In genomic region chr11:32259641-32260081, GRCh38 we compare ENCODE assay signal across 9 cellular contexts.
DNase-seq lines count a peak whose midpoint lies in the region; ATAC-seq, FAIRE-seq and TF ChIP-seq lines count a peak whose summit lies in the region.
"Had no signal": no experiment of that assay in that cellular context is flagged by ENCODE, and none has a peak within 500 bp of the region (broad histone marks: within the 10 kb centered on the region; RNA-seq: fewer than 3 reads in every experiment).

No MANE protein-coding gene starts in this region.

- peaks cover 20% of the 10 kb centered on the region for H3K27me3 Mint-ChIP-seq in HFFc6 (ENCODE audit: insufficient read depth)

- no peak for FAIRE-seq in HTR-8/SVneo (lab: Jason Lieb, UNC)
- FAIRE-seq: endothelial cell of umbilical vein had no signal

- H3K36me3 Mint-ChIP-seq in HFFc6 (ENCODE audit: low read depth) = no peaks in the 10 kb centered on the region

- no peaks in the 10 kb centered on the region for H3K9me3 Mint-ChIP-seq in HFFc6

- no peak overlapping the region for H3K27ac Mint-ChIP-seq in HFFc6

- no peaks in the 10 kb centered on the region for H3K4me1 Mint-ChIP-seq in HFFc6 (ENCODE audit: low read depth)

- DNase-seq in HTR-8/SVneo (ENCODE audit: insufficient read length, low spot score) (peak; percentile 31), cerebellar cortex (ENCODE audit: low spot score) (peak; percentile 3), HFFc6 (no peak), NCI-H2196 (lab: John Stamatoyannopoulos, UW; ENCODE audit: unreplicated experiment) (no peak), DMS153 (lab: John Stamatoyannopoulos, UW) (no peak)
- DNase-seq in activated CD4-positive, alpha-beta T cell treated with anti-CD3 and anti-CD28 coated beads, Interleukin-2, amount 50 U/mL, for 4 hours = no peak

- ATAC-seq in GM18508 (IDR thresholded peaks at IDR 0.05; ENCODE audit: insufficient read depth, unreplicated experiment) (peak; percentile 65), GM21576 (IDR thresholded peaks at IDR 0.05; ENCODE audit: unreplicated experiment) (peak; percentile 98)

- no peak for TF ChIP-seq CTCF in HFFc6 (IDR thresholded peaks at IDR 0.05)

- no peak overlapping the region for H3K4me3 Mint-ChIP-seq in HFFc6

Comparison
In these comparisons a context has a peak if more than half of its experiments do, and no peak if none do; other contexts are left out.
1. DNase-seq: peak in HTR-8/SVneo (single experiment) and cerebellar cortex (single experiment); none in HFFc6 (single experiment), NCI-H2196 (single experiment), activated CD4-positive, alpha-beta T cell treated with anti-CD3 and anti-CD28 coated beads, Interleukin-2, amount 50 U/mL, for 4 hours (0 of 2) and DMS153 (single experiment).